Comparison of ENCODE assay signal across 1 cellular context in the genomic region with DNA sequence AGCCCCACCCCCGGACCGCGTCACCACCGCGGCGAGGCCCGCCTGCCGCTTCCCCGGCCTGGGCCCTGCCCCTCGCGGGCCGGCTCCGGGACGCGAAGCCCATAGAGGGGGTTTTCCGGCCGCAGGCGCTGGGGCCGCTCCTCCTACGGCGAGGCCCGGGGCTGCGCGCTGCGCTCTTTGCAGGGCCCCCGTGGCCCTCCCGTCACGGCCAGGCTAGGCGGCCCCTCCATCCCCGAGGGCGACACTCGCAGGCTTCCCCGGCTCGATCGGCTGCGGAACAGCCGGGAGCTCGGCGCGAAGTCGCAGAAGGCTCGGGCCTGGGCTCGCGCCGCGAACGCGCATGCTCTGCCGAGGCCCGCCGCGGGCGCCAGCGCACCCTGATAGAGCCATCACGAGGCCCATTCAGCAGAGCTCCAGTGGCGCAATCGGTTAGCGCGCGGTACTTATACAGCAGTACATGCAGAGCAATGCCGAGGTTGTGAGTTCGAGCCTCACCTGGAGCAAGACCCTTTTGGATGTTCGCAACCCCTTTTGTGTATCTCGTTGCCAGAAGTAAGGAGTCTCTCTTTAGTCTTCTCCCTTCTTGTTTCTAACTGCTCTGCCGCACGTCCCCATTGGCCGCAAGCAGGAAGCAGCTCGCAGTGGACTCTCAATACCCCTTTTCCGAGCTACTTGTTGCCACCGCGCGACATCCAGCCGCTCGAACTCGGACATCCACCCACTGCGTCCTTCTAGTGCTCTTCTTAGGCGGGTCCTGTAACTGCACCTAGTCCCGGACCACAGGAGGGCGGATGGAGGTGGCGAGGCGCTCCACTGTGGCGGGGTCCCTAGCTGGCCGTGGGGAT.
TF ChIP-seq lines count a peak whose summit lies in the region.

No MANE protein-coding gene starts in this region.

TF ChIP-seq in K562, 482 proteins besides CTCF, POLR2A, EP300 and RAD21 (continued from another document and continues in another):
- TF ChIP-seq, protein P1, sequence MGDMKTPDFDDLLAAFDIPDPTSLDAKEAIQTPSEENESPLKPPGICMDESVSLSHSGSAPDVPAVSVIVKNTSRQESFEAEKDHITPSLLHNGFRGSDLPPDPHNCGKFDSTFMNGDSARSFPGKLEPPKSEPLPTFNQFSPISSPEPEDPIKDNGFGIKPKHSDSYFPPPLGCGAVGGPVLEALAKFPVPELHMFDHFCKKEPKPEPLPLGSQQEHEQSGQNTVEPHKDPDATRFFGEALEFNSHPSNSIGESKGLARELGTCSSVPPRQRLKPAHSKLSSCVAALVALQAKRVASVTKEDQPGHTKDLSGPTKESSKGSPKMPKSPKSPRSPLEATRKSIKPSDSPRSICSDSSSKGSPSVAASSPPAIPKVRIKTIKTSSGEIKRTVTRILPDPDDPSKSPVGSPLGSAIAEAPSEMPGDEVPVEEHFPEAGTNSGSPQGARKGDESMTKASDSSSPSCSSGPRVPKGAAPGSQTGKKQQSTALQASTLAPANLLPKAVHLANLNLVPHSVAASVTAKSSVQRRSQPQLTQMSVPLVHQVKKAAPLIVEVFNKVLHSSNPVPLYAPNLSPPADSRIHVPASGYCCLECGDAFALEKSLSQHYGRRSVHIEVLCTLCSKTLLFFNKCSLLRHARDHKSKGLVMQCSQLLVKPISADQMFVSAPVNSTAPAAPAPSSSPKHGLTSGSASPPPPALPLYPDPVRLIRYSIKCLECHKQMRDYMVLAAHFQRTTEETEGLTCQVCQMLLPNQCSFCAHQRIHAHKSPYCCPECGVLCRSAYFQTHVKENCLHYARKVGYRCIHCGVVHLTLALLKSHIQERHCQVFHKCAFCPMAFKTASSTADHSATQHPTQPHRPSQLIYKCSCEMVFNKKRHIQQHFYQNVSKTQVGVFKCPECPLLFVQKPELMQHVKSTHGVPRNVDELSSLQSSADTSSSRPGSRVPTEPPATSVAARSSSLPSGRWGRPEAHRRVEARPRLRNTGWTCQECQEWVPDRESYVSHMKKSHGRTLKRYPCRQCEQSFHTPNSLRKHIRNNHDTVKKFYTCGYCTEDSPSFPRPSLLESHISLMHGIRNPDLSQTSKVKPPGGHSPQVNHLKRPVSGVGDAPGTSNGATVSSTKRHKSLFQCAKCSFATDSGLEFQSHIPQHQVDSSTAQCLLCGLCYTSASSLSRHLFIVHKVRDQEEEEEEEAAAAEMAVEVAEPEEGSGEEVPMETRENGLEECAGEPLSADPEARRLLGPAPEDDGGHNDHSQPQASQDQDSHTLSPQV (IDR thresholded peaks at IDR 0.05): peak; percentile 94
- TF ChIP-seq ARID2 (IDR thresholded peaks at IDR 0.05): no peak
- TF ChIP-seq ZNF699 (CRISPR knock-in tag; IDR thresholded peaks at IDR 0.05; ENCODE audit: insufficient replicate concordance): no peak
- no peak for TF ChIP-seq BACH1 (tag; IDR thresholded peaks at IDR 0.05)
- TF ChIP-seq GABPA (tag; conservative IDR thresholded peaks at IDR 0.05; ENCODE audit: low read depth): peak; percentile 77
- peak; percentile 62; the same call in 1 of the 2 replicates for TF ChIP-seq CHD2 (IDR thresholded peaks at IDR 0.05; ENCODE audit: low read depth, low read length)
- no peak for TF ChIP-seq TAF9B (IDR thresholded peaks at IDR 0.05; ENCODE audit: partially characterized antibody)
- peak; percentile 89 for TF ChIP-seq BRF1 (IDR thresholded peaks at IDR 0.05; ENCODE audit: borderline replicate concordance, extremely low read depth, insufficient read length)
- peak; percentile 94 for TF ChIP-seq FOXP1 (CRISPR knock-in tag; IDR thresholded peaks at IDR 0.05)
- TF ChIP-seq FOXK2 (conservative IDR thresholded peaks at IDR 0.05 in 1 of 2, IDR thresholded peaks at IDR 0.05 in 1 of 2; ENCODE audit: low read depth in 2 of 2): peak; percentile 14 to 83; a peak in 1 of 4 replicates
- TF ChIP-seq CHD1 (IDR thresholded peaks at IDR 0.05; ENCODE audit: low read length): no peak
- TF ChIP-seq RBFOX2 (IDR thresholded peaks at IDR 0.05; ENCODE audit: low read depth, low read length): peak; percentile 95
- no peak for TF ChIP-seq BMI1 (IDR thresholded peaks at IDR 0.05; ENCODE audit: low read length)
- TF ChIP-seq, protein P2, sequence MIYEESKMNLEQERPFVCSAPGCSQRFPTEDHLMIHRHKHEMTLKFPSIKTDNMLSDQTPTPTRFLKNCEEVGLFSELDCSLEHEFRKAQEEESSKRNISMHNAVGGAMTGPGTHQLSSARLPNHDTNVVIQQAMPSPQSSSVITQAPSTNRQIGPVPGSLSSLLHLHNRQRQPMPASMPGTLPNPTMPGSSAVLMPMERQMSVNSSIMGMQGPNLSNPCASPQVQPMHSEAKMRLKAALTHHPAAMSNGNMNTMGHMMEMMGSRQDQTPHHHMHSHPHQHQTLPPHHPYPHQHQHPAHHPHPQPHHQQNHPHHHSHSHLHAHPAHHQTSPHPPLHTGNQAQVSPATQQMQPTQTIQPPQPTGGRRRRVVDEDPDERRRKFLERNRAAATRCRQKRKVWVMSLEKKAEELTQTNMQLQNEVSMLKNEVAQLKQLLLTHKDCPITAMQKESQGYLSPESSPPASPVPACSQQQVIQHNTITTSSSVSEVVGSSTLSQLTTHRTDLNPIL (CRISPR knock-in tag; IDR thresholded peaks at IDR 0.05): no peak
- TF ChIP-seq, protein P3, sequence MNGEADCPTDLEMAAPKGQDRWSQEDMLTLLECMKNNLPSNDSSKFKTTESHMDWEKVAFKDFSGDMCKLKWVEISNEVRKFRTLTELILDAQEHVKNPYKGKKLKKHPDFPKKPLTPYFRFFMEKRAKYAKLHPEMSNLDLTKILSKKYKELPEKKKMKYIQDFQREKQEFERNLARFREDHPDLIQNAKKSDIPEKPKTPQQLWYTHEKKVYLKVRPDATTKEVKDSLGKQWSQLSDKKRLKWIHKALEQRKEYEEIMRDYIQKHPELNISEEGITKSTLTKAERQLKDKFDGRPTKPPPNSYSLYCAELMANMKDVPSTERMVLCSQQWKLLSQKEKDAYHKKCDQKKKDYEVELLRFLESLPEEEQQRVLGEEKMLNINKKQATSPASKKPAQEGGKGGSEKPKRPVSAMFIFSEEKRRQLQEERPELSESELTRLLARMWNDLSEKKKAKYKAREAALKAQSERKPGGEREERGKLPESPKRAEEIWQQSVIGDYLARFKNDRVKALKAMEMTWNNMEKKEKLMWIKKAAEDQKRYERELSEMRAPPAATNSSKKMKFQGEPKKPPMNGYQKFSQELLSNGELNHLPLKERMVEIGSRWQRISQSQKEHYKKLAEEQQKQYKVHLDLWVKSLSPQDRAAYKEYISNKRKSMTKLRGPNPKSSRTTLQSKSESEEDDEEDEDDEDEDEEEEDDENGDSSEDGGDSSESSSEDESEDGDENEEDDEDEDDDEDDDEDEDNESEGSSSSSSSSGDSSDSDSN (IDR thresholded peaks at IDR 0.05; ENCODE audit: borderline replicate concordance in 1 of 2, low read depth in 2 of 2, low read length in 2 of 2): peak; percentile 89 to 98
- TF ChIP-seq, protein P4, sequence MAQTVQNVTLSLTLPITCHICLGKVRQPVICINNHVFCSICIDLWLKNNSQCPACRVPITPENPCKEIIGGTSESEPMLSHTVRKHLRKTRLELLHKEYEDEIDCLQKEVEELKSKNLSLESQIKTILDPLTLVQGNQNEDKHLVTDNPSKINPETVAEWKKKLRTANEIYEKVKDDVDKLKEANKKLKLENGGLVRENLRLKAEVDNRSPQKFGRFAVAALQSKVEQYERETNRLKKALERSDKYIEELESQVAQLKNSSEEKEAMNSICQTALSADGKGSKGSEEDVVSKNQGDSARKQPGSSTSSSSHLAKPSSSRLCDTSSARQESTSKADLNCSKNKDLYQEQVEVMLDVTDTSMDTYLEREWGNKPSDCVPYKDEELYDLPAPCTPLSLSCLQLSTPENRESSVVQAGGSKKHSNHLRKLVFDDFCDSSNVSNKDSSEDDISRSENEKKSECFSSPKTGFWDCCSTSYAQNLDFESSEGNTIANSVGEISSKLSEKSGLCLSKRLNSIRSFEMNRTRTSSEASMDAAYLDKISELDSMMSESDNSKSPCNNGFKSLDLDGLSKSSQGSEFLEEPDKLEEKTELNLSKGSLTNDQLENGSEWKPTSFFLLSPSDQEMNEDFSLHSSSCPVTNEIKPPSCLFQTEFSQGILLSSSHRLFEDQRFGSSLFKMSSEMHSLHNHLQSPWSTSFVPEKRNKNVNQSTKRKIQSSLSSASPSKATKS (CRISPR knock-in tag; IDR thresholded peaks at IDR 0.05): no peak
- peak; percentile 72; the same call in 1 of the 2 replicates for TF ChIP-seq TRIM28 (IDR thresholded peaks at IDR 0.05)
- TF ChIP-seq ZNF589 (CRISPR knock-in tag; IDR thresholded peaks at IDR 0.05; ENCODE audit: low read depth): peak; percentile 50; the same call in 1 of the 2 replicates
- TF ChIP-seq COPS2 (conservative IDR thresholded peaks at IDR 0.05): no peak
- no peak for TF ChIP-seq HSF4 (CRISPR knock-in tag; IDR thresholded peaks at IDR 0.05; ENCODE audit: borderline replicate concordance)
- peak; percentile 76; the same call in 1 of the 2 replicates for TF ChIP-seq MYC (IDR thresholded peaks at IDR 0.05; ENCODE audit: low read depth, low read length)
- TF ChIP-seq MYC (CRISPR knock-in tag; IDR thresholded peaks at IDR 0.05; ENCODE audit: borderline replicate concordance, low read depth): no peak
- 0 out of 2 replicates have a peak, but pooled peaks have one; percentile 47 for TF ChIP-seq NR1H2 (CRISPR knock-in tag; IDR thresholded peaks at IDR 0.05)
- TF ChIP-seq, protein P5, sequence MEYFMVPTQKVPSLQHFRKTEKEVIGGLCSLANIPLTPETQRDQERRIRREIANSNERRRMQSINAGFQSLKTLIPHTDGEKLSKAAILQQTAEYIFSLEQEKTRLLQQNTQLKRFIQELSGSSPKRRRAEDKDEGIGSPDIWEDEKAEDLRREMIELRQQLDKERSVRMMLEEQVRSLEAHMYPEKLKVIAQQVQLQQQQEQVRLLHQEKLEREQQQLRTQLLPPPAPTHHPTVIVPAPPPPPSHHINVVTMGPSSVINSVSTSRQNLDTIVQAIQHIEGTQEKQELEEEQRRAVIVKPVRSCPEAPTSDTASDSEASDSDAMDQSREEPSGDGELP (CRISPR knock-in tag; IDR thresholded peaks at IDR 0.05; ENCODE audit: borderline replicate concordance): peak; percentile 84
- peak; percentile 36; the same call in 1 of the 2 replicates for TF ChIP-seq E2F3 (CRISPR knock-in tag; IDR thresholded peaks at IDR 0.05)
- peak; percentile 96 for TF ChIP-seq SP1 (CRISPR knock-in tag; IDR thresholded peaks at IDR 0.05)
- no peak for TF ChIP-seq ZNF212 (CRISPR knock-in tag; IDR thresholded peaks at IDR 0.05)
- TF ChIP-seq, protein P6, sequence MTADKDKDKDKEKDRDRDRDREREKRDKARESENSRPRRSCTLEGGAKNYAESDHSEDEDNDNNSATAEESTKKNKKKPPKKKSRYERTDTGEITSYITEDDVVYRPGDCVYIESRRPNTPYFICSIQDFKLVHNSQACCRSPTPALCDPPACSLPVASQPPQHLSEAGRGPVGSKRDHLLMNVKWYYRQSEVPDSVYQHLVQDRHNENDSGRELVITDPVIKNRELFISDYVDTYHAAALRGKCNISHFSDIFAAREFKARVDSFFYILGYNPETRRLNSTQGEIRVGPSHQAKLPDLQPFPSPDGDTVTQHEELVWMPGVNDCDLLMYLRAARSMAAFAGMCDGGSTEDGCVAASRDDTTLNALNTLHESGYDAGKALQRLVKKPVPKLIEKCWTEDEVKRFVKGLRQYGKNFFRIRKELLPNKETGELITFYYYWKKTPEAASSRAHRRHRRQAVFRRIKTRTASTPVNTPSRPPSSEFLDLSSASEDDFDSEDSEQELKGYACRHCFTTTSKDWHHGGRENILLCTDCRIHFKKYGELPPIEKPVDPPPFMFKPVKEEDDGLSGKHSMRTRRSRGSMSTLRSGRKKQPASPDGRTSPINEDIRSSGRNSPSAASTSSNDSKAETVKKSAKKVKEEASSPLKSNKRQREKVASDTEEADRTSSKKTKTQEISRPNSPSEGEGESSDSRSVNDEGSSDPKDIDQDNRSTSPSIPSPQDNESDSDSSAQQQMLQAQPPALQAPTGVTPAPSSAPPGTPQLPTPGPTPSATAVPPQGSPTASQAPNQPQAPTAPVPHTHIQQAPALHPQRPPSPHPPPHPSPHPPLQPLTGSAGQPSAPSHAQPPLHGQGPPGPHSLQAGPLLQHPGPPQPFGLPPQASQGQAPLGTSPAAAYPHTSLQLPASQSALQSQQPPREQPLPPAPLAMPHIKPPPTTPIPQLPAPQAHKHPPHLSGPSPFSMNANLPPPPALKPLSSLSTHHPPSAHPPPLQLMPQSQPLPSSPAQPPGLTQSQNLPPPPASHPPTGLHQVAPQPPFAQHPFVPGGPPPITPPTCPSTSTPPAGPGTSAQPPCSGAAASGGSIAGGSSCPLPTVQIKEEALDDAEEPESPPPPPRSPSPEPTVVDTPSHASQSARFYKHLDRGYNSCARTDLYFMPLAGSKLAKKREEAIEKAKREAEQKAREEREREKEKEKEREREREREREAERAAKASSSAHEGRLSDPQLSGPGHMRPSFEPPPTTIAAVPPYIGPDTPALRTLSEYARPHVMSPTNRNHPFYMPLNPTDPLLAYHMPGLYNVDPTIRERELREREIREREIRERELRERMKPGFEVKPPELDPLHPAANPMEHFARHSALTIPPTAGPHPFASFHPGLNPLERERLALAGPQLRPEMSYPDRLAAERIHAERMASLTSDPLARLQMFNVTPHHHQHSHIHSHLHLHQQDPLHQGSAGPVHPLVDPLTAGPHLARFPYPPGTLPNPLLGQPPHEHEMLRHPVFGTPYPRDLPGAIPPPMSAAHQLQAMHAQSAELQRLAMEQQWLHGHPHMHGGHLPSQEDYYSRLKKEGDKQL (CRISPR knock-in tag; IDR thresholded peaks at IDR 0.05; ENCODE audit: borderline replicate concordance): 0 out of 2 replicates have a peak, but pooled peaks have one; percentile 68
- TF ChIP-seq ATF1 (CRISPR knock-in tag; IDR thresholded peaks at IDR 0.05): no peak
- peak; percentile 87 for TF ChIP-seq ATF1 (tag; IDR thresholded peaks at IDR 0.05)
- TF ChIP-seq, protein P7, sequence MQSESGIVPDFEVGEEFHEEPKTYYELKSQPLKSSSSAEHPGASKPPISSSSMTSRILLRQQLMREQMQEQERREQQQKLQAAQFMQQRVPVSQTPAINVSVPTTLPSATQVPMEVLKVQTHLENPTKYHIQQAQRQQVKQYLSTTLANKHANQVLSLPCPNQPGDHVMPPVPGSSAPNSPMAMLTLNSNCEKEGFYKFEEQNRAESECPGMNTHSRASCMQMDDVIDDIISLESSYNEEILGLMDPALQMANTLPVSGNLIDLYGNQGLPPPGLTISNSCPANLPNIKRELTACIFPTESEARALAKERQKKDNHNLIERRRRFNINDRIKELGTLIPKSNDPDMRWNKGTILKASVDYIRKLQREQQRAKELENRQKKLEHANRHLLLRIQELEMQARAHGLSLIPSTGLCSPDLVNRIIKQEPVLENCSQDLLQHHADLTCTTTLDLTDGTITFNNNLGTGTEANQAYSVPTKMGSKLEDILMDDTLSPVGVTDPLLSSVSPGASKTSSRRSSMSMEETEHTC (IDR thresholded peaks at IDR 0.05): peak; percentile 67; the same call in 1 of the 2 replicates
- TF ChIP-seq, protein P8, sequence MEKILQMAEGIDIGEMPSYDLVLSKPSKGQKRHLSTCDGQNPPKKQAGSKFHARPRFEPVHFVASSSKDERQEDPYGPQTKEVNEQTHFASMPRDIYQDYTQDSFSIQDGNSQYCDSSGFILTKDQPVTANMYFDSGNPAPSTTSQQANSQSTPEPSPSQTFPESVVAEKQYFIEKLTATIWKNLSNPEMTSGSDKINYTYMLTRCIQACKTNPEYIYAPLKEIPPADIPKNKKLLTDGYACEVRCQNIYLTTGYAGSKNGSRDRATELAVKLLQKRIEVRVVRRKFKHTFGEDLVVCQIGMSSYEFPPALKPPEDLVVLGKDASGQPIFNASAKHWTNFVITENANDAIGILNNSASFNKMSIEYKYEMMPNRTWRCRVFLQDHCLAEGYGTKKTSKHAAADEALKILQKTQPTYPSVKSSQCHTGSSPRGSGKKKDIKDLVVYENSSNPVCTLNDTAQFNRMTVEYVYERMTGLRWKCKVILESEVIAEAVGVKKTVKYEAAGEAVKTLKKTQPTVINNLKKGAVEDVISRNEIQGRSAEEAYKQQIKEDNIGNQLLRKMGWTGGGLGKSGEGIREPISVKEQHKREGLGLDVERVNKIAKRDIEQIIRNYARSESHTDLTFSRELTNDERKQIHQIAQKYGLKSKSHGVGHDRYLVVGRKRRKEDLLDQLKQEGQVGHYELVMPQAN (IDR thresholded peaks at IDR 0.05; ENCODE audit: borderline replicate concordance): no peak
